Comparison of ENCODE assay signal across 8 cellular contexts in genomic region chr7:44565097-44565794, GRCh38. TPM values are rescaled to one million over a fixed set of nuclear protein-coding genes. Genes with fewer than 3 reads are reported as not detected.
DNase-seq lines count a peak whose midpoint lies in the region; ATAC-seq, FAIRE-seq and TF ChIP-seq lines count a peak whose summit lies in the region.

No MANE protein-coding gene starts in this region.

- no peaks in the 10 kb centered on the region for H3K27me3 Mint-ChIP-seq in activated T-helper 1 cell treated with anti-CD3 and anti-CD28 coated beads, Interleukin-12 subunit alpha, Interleukin-12 subunit beta, Interleukin-2, Interleukin-4 antibody, amounts not matched to agents 30 ng/mL and 10 ng/mL and 1 ng/mL, durations not matched to agents 14 hours and 24 hours and 36 hours (ENCODE audit: insufficient read depth)

- H3K36me3 ChIP-seq in neural cell (ENCODE audit: insufficient read depth, low read length), result no peaks in the 10 kb centered on the region
- H3K36me3 ChIP-seq in thyroid gland, result peaks cover 39 to 46% of the 10 kb centered on the region in 2 donors

- H2AFZ ChIP-seq in neural cell (ENCODE audit: low read depth, low read length), result no peak overlapping the region

- H3K9me3 ChIP-seq in neural cell (ENCODE audit: low read length), result no peaks in the 10 kb centered on the region
- no peaks in the 10 kb centered on the region for H3K9me3 ChIP-seq in thyroid gland

- H3K4me2 ChIP-seq in neural cell (ENCODE audit: low read length), result no peak overlapping the region

- WGBS in thyroid gland, 2 donors, result 63 to 84% methylated on average over 6 to 13 of the region's 13 CpGs

- H3F3A ChIP-seq in neural cell (ENCODE audit: insufficient read depth, low read length, poor library complexity, severe bottlenecking), result no peaks in the 10 kb centered on the region

- H4K20me1 ChIP-seq in neural cell (ENCODE audit: insufficient read depth), result no peaks in the 10 kb centered on the region

- TF ChIP-seq RAD21 in neural cell (conservative IDR thresholded peaks at IDR 0.05), result peak; percentile 67

- no peaks in the 10 kb centered on the region for H3K9me3 Mint-ChIP-seq in activated T-helper 1 cell treated with anti-CD3 and anti-CD28 coated beads, Interleukin-12 subunit alpha, Interleukin-12 subunit beta, Interleukin-2, Interleukin-4 antibody, amounts not matched to agents 30 ng/mL and 10 ng/mL and 1 ng/mL, durations not matched to agents 14 hours and 24 hours and 36 hours

- no peak overlapping the region for H3K9ac ChIP-seq in neural cell (ENCODE audit: low read length)

- intact Hi-C loops in activated T-helper 1 cell treated with anti-CD3 and anti-CD28 coated beads, Interleukin-12 subunit alpha, Interleukin-12 subunit beta, Interleukin-2, Interleukin-4 antibody, amounts not matched to agents 30 ng/mL and 10 ng/mL and 1 ng/mL, durations not matched to agents 14 hours and 24 hours and 36 hours (cut with micrococcal nuclease), result loop anchor here (1.0 to 5.0 kb wide), 2 partner anchors 324 to 543 kb away; no protein-coding TSS in a partner anchor
- intact Hi-C loops in thyroid gland (cut with DNase I), result loop anchor here (10.0 kb wide), 2 partner anchors 320 to 570 kb away; no protein-coding TSS in a partner anchor

- no peaks in the 10 kb centered on the region for H3K4me1 Mint-ChIP-seq in activated T-helper 1 cell treated with anti-CD3 and anti-CD28 coated beads, Interleukin-12 subunit alpha, Interleukin-12 subunit beta, Interleukin-2, Interleukin-4 antibody, amounts not matched to agents 30 ng/mL and 10 ng/mL and 1 ng/mL, durations not matched to agents 14 hours and 24 hours and 36 hours (ENCODE audit: low read depth)

- no peak overlapping the region for H3K4me3 ChIP-seq in fibroblast of mammary gland (ENCODE audit: control insufficient read depth, low read depth, low read length)
- H3K4me3 ChIP-seq in neural cell (ENCODE audit: low read length), result no peak overlapping the region
- no peak overlapping the region for H3K4me3 ChIP-seq in thyroid gland (replicated peaks in 1 of 3)

- no peak for TF ChIP-seq POLR2A in thyroid gland (IDR thresholded peaks at IDR 0.05)

- no peaks in the 10 kb centered on the region for H3K79me2 ChIP-seq in neural cell (replicated peaks; ENCODE audit: insufficient read depth, low read length)

- no peaks in the 10 kb centered on the region for H3K9me2 ChIP-seq in neural cell (ENCODE audit: insufficient read depth, low read length)

- FAIRE-seq in RCC 7860 (lab: Jason Lieb, UNC), result no peak

- H3K27ac ChIP-seq in neural cell (ENCODE audit: low read length) (no peak overlapping the region), thyroid gland (no peak overlapping the region)

- TF ChIP-seq CTCF in fibroblast of mammary gland (conservative IDR thresholded peaks at IDR 0.05; ENCODE audit: control insufficient read depth, insufficient read depth, low read depth, low read length) (peak; percentile 95), neural cell (IDR thresholded peaks at IDR 0.05; ENCODE audit: poor library complexity, severe bottlenecking) (peak; percentile 77), thyroid gland (IDR thresholded peaks at IDR 0.05) (peak; percentile 80 to 98 (median 87))

- no peak overlapping the region for H3K27ac Mint-ChIP-seq in activated T-helper 1 cell treated with anti-CD3 and anti-CD28 coated beads, Interleukin-12 subunit alpha, Interleukin-12 subunit beta, Interleukin-2, Interleukin-4 antibody, amounts not matched to agents 30 ng/mL and 10 ng/mL and 1 ng/mL, durations not matched to agents 14 hours and 24 hours and 36 hours

- peak; percentile 76 for ATAC-seq in HG03520 (IDR thresholded peaks at IDR 0.05; ENCODE audit: unreplicated experiment)

- no peak overlapping the region for H3K4me3 Mint-ChIP-seq in activated T-helper 1 cell treated with anti-CD3 and anti-CD28 coated beads, Interleukin-12 subunit alpha, Interleukin-12 subunit beta, Interleukin-2, Interleukin-4 antibody, amounts not matched to agents 30 ng/mL and 10 ng/mL and 1 ng/mL, durations not matched to agents 14 hours and 24 hours and 36 hours

- no peaks in the 10 kb centered on the region for H3K4me1 ChIP-seq in thyroid gland

- no peak for TF ChIP-seq EP300 in neural cell (conservative IDR thresholded peaks at IDR 0.05; ENCODE audit: poor library complexity, severe bottlenecking)

- DNase-seq in SIG-M5 treated with dmso at 0.1 percent for 504 hours (lab: John Stamatoyannopoulos, UW; ENCODE audit: unreplicated experiment) (peak; percentile 40), SIG-M5 (lab: John Stamatoyannopoulos, UW) (no peak), RCC 7860 (ENCODE audit: low spot score) (peak; percentile 32), fibroblast of mammary gland (ENCODE audit: low read depth) (peak; percentile 59), thyroid gland (peak; percentile 59 to 64)
- peak; percentile 45 for DNase-seq in activated T-helper 1 cell treated with anti-CD3 and anti-CD28 coated beads, Interleukin-12 subunit alpha, Interleukin-12 subunit beta, Interleukin-2, Interleukin-4 antibody, amounts not matched to agents 30 ng/mL and 10 ng/mL and 1 ng/mL, durations not matched to agents 14 hours and 24 hours and 36 hours (ENCODE audit: low spot score)

- no peaks in the 10 kb centered on the region for H3K27me3 ChIP-seq in neural cell (ENCODE audit: insufficient read depth, low read depth, low read length)
- no peaks in the 10 kb centered on the region for H3K27me3 ChIP-seq in thyroid gland

- peaks cover 55% of the 10 kb centered on the region for H3K36me3 Mint-ChIP-seq in activated T-helper 1 cell treated with anti-CD3 and anti-CD28 coated beads, Interleukin-12 subunit alpha, Interleukin-12 subunit beta, Interleukin-2, Interleukin-4 antibody, amounts not matched to agents 30 ng/mL and 10 ng/mL and 1 ng/mL, durations not matched to agents 14 hours and 24 hours and 36 hours (ENCODE audit: low read depth)

TF ChIP-seq in neural cell, 6 proteins besides CTCF, POLR2A, EP300 and RAD21:
- peak; percentile 73 for TF ChIP-seq SMC3 (conservative IDR thresholded peaks at IDR 0.05; ENCODE audit: poor library complexity)
- no peak for TF ChIP-seq TAF1 (IDR thresholded peaks at IDR 0.05; ENCODE audit: low read depth)
- TF ChIP-seq EZH2 (IDR thresholded peaks at IDR 0.05; ENCODE audit: borderline replicate concordance, insufficient read depth, low read length, poor library complexity, severe bottlenecking), result no peak

RNA-seq across cellular contexts. Expression of gene DDX56, which starts 8.5 kb away (rescaled TPM):
- total RNA-seq in activated T-helper 1 cell treated with anti-CD3 and anti-CD28 coated beads, Interleukin-12 subunit alpha, Interleukin-12 subunit beta, Interleukin-2, Interleukin-4 antibody, amounts not matched to agents 30 ng/mL and 10 ng/mL and 1 ng/mL, durations not matched to agents 14 hours and 24 hours and 36 hours, result 165 and 166 TPM in 2 replicates
- polyA plus RNA-seq in neural cell, result 80.6 and 86.6 TPM in 2 replicates
- polyA minus RNA-seq in neural cell, result 52.0 and 56.2 TPM in 2 replicates
- 10 to 100 TPM; 47.3 to 77.3 (median 62.1) TPM for total RNA-seq in thyroid gland

RNA-seq across cellular contexts. Expression of gene TMED4, which starts 16.8 kb away (rescaled TPM):
- total RNA-seq in activated T-helper 1 cell treated with anti-CD3 and anti-CD28 coated beads, Interleukin-12 subunit alpha, Interleukin-12 subunit beta, Interleukin-2, Interleukin-4 antibody, amounts not matched to agents 30 ng/mL and 10 ng/mL and 1 ng/mL, durations not matched to agents 14 hours and 24 hours and 36 hours, result 74.9 and 79.6 TPM in 2 replicates
- polyA plus RNA-seq in neural cell, result 158 and 202 TPM in 2 replicates
- 97.9 and 107 TPM in 2 replicates for polyA minus RNA-seq in neural cell
- 100 to 1,000 TPM; 240 to 522 (median 435) TPM for total RNA-seq in thyroid gland

RNA-seq across cellular contexts. Expression of gene NPC1L1, which starts 24.1 kb away (rescaled TPM):
- total RNA-seq in activated T-helper 1 cell treated with anti-CD3 and anti-CD28 coated beads, Interleukin-12 subunit alpha, Interleukin-12 subunit beta, Interleukin-2, Interleukin-4 antibody, amounts not matched to agents 30 ng/mL and 10 ng/mL and 1 ng/mL, durations not matched to agents 14 hours and 24 hours and 36 hours, result not detected in 2 replicates
- polyA plus RNA-seq in neural cell, result 0.20 TPM in 1 of 2 replicates, not detected in the other
- polyA minus RNA-seq in neural cell, result not detected in 2 replicates
- not detected for total RNA-seq in thyroid gland

RNA-seq across cellular contexts. Expression of gene OGDH, which starts 41.2 kb away (rescaled TPM):
- 101 and 105 TPM in 2 replicates for total RNA-seq in activated T-helper 1 cell treated with anti-CD3 and anti-CD28 coated beads, Interleukin-12 subunit alpha, Interleukin-12 subunit beta, Interleukin-2, Interleukin-4 antibody, amounts not matched to agents 30 ng/mL and 10 ng/mL and 1 ng/mL, durations not matched to agents 14 hours and 24 hours and 36 hours
- 16.9 and 23.6 TPM in 2 replicates for polyA plus RNA-seq in neural cell
- 49.3 and 55.3 TPM in 2 replicates for polyA minus RNA-seq in neural cell
- total RNA-seq in thyroid gland, result 100 to 1,000 TPM; 108 to 325 (median 201) TPM
